In genomic region chr4:183858011-183858615, GRCh38 we compare ENCODE assay signal across 15 cellular contexts. TPM values are rescaled to one million over a fixed set of nuclear protein-coding genes. Genes with fewer than 3 reads are reported as not detected.
DNase-seq lines count a peak whose midpoint lies in the region; ATAC-seq and TF ChIP-seq lines count a peak whose summit lies in the region.
"Had no signal": no experiment of that assay in that cellular context is flagged by ENCODE, and none has a peak within 500 bp of the region (broad histone marks: within the 10 kb centered on the region; RNA-seq: fewer than 3 reads in every experiment).

No MANE protein-coding gene starts in this region.

- H3K36me3 Mint-ChIP-seq in WTC11: no peaks in the 10 kb centered on the region
- H3K36me3 Mint-ChIP-seq in activated naive CD4-positive, alpha-beta T cell treated with anti-CD3 and anti-CD28 coated beads, Interleukin-2, amount 50 U/mL, for 72 hours: no peaks in the 10 kb centered on the region

- no peak overlapping the region for H3K4me3 Mint-ChIP-seq in WTC11

- peaks cover 6% of the 10 kb centered on the region; the same call in 1 of the 2 replicates for H3K27me3 Mint-ChIP-seq in WTC11 (ENCODE audit: low read depth)

- no peaks in the 10 kb centered on the region; the same call in 1 of the 2 replicates for H3K27me3 ChIP-seq in H7 (ENCODE audit: control insufficient read depth, insufficient read depth, low read length)
- H3K27me3 ChIP-seq in neutrophil: no peaks in the 10 kb centered on the region
- H3K27me3 ChIP-seq in tibial nerve: no peaks in the 10 kb centered on the region

- peaks cover 21% of the 10 kb centered on the region for H3K4me1 Mint-ChIP-seq in WTC11

- TF ChIP-seq CTCF in WTC11 (IDR thresholded peaks at IDR 0.05) (no peak), neutrophil (IDR thresholded peaks at IDR 0.05) (no peak), tibial nerve (IDR thresholded peaks at IDR 0.05) (no peak)

- POLR2A ChIA-PET in WTC11 (lab: Charles Lee): interaction anchor here (0.5 kb wide), 1 partner anchor 91 kb away, joined by 3 read pairs; no protein-coding TSS in a partner anchor

- no peak for TF ChIP-seq POLR2A in tibial nerve (IDR thresholded peaks at IDR 0.05)

- H3K4me3 ChIP-seq in H7 (ENCODE audit: insufficient read depth, low read depth, low read length) (no peak overlapping the region), neutrophil (ENCODE audit: low read depth in 1 of 2, low read length in 1 of 2) (no peak overlapping the region), tibial nerve (no peak overlapping the region)
- H3K4me3 ChIP-seq: K562 had no signal

- H3K36me3 ChIP-seq in H7 (replicated peaks; ENCODE audit: control insufficient read depth, insufficient read depth, low read length) (no peaks in the 10 kb centered on the region), neutrophil (no peaks in the 10 kb centered on the region), tibial nerve (no peaks in the 10 kb centered on the region)

- H3K27ac ChIP-seq in neutrophil (peak overlapping the region; percentile 67), tibial nerve (no peak overlapping the region)

- no peaks in the 10 kb centered on the region for H3K9me3 ChIP-seq in neutrophil
- H3K9me3 ChIP-seq in tibial nerve: no peaks in the 10 kb centered on the region

- H3K27ac Mint-ChIP-seq in WTC11: 0 out of 2 replicates have a peak overlapping the region, but pooled peaks have one; percentile 35
- H3K27ac Mint-ChIP-seq in activated naive CD4-positive, alpha-beta T cell treated with anti-CD3 and anti-CD28 coated beads, Interleukin-2, amount 50 U/mL, for 72 hours: peak overlapping the region in 1 of 2 donors; percentile 39

- no peaks in the 10 kb centered on the region for H3K9me3 Mint-ChIP-seq in WTC11
- no peaks in the 10 kb centered on the region for H3K9me3 Mint-ChIP-seq in activated naive CD4-positive, alpha-beta T cell treated with anti-CD3 and anti-CD28 coated beads, Interleukin-2, amount 50 U/mL, for 72 hours

- CTCF ChIA-PET in WTC11 (lab: Charles Lee): interaction anchor here (0.5 to 1.5 kb wide), 6 partner anchors 9 to 791 kb away, joined by 3 to 5 read pairs (median 4); partner anchors contain the start of gene PRIMPOL

- DNase-seq in H7 (peak; percentile 66), WTC11 (ENCODE audit: low spot score) (peak; percentile 26), iPS-NIHi11 (ENCODE audit: low spot score) (peak; percentile 28), tibial nerve (ENCODE audit: low spot score in 2 of 2) (no peak), NK-92 (lab: John Stamatoyannopoulos, UW; ENCODE audit: unreplicated experiment) (no peak)
- DNase-seq in activated naive CD4-positive, alpha-beta T cell treated with anti-CD3 and anti-CD28 coated beads, Interleukin-2, amount 50 U/mL, for 72 hours (ENCODE audit: low spot score in 2 of 2): no peak
- DNase-seq: C1 segment of cervical spinal cord; DMS79 treated with DMSO at 0.1 percent for 48 hours; NCI-H1092 treated with DMSO at 0.1 percent for 48 hours; NCI-H2081; NK-92 treated with Interleukin-12 subunit alpha and Interleukin-12 subunit beta, amount 100 ng/mL, for 24 hours; OCI-M1; Right ventricle myocardium superior had no signal

- WGBS in tibial nerve, 2 donors: 43 to 53% methylated on average over 14 of the region's 14 CpGs

- no peak for TF ChIP-seq EP300 in tibial nerve (IDR thresholded peaks at IDR 0.05)

- peak; percentile 88 for ATAC-seq in WTC11
- ATAC-seq in activated naive CD4-positive, alpha-beta T cell treated with anti-CD3 and anti-CD28 coated beads, Interleukin-2, amount 50 U/mL, for 72 hours: no peak
- ATAC-seq: K562 had no signal

- peaks cover 15 to 28% of the 10 kb centered on the region in 2 experiments for H3K4me1 ChIP-seq in neutrophil (ENCODE audit: control insufficient read depth in 1 of 2, insufficient read depth in 1 of 2, low read depth in 1 of 2, low read length in 1 of 2)
- peaks cover 0 to 9% (median 0%) of the 10 kb centered on the region in 4 donors for H3K4me1 ChIP-seq in tibial nerve

TF ChIP-seq in WTC11, 78 proteins besides CTCF, POLR2A, EP300 and RAD21:
- TF ChIP-seq ZNF423 (CRISPR knock-in tag; IDR thresholded peaks at IDR 0.05): peak; percentile 88
- TF ChIP-seq FOXJ3 (CRISPR knock-in tag; IDR thresholded peaks at IDR 0.05; ENCODE audit: borderline replicate concordance): no peak
- TF ChIP-seq, protein P1, sequence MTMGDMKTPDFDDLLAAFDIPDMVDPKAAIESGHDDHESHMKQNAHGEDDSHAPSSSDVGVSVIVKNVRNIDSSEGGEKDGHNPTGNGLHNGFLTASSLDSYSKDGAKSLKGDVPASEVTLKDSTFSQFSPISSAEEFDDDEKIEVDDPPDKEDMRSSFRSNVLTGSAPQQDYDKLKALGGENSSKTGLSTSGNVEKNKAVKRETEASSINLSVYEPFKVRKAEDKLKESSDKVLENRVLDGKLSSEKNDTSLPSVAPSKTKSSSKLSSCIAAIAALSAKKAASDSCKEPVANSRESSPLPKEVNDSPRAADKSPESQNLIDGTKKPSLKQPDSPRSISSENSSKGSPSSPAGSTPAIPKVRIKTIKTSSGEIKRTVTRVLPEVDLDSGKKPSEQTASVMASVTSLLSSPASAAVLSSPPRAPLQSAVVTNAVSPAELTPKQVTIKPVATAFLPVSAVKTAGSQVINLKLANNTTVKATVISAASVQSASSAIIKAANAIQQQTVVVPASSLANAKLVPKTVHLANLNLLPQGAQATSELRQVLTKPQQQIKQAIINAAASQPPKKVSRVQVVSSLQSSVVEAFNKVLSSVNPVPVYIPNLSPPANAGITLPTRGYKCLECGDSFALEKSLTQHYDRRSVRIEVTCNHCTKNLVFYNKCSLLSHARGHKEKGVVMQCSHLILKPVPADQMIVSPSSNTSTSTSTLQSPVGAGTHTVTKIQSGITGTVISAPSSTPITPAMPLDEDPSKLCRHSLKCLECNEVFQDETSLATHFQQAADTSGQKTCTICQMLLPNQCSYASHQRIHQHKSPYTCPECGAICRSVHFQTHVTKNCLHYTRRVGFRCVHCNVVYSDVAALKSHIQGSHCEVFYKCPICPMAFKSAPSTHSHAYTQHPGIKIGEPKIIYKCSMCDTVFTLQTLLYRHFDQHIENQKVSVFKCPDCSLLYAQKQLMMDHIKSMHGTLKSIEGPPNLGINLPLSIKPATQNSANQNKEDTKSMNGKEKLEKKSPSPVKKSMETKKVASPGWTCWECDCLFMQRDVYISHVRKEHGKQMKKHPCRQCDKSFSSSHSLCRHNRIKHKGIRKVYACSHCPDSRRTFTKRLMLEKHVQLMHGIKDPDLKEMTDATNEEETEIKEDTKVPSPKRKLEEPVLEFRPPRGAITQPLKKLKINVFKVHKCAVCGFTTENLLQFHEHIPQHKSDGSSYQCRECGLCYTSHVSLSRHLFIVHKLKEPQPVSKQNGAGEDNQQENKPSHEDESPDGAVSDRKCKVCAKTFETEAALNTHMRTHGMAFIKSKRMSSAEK (CRISPR knock-in tag; IDR thresholded peaks at IDR 0.05; ENCODE audit: borderline replicate concordance): no peak
- TF ChIP-seq PREB (CRISPR knock-in tag; IDR thresholded peaks at IDR 0.05; ENCODE audit: borderline replicate concordance): no peak
- 0 out of 2 replicates have a peak, but pooled peaks have one; percentile 13 for TF ChIP-seq ZNF121 (CRISPR knock-in tag; IDR thresholded peaks at IDR 0.05)
- no peak for TF ChIP-seq JUN (CRISPR knock-in tag; IDR thresholded peaks at IDR 0.05)
- no peak for TF ChIP-seq GRHL2 (CRISPR knock-in tag; IDR thresholded peaks at IDR 0.05; ENCODE audit: insufficient replicate concordance, severe bottlenecking)
- no peak for TF ChIP-seq ARID4B (CRISPR knock-in tag; IDR thresholded peaks at IDR 0.05; ENCODE audit: borderline replicate concordance)

RNA-seq across cellular contexts. Expression of gene STOX2, which starts 47.0 kb away (rescaled TPM):
- 28.9 and 34.5 TPM in 2 replicates for total RNA-seq in H7 (2014; rRNA removed; shearing (Covaris generic))
- total RNA-seq in WTC11 (2021) (23.1 to 31.6 TPM (median 24.9 TPM) in 3 replicates), tibial nerve (10 to 100 TPM; 11.9 to 28.6 (median 17.9) TPM)
- not detected for total RNA-seq in activated naive CD4-positive, alpha-beta T cell treated with anti-CD3 and anti-CD28 coated beads, Interleukin-2, amount 50 U/mL, for 72 hours
- total RNA-seq: K562 had no signal

Comparison
In these comparisons a context has a peak if more than half of its experiments do, and no peak if none do; other contexts are left out.
1. DNase-seq: peak in H7 (single experiment), WTC11 (single experiment) and iPS-NIHi11 (single experiment); none in tibial nerve (0 of 2), NK-92 (single experiment) and activated naive CD4-positive, alpha-beta T cell treated with anti-CD3 and anti-CD28 coated beads, Interleukin-2, amount 50 U/mL, for 72 hours (0 of 2).
2. RNA of gene STOX2, which starts 47.0 kb away (total RNA-seq): 23.1 to 31.6 TPM in WTC11, 28.9 to 34.5 TPM in H7 and 11.9 to 28.6 TPM in tibial nerve; not detected in activated naive CD4-positive, alpha-beta T cell treated with anti-CD3 and anti-CD28 coated beads, Interleukin-2, amount 50 U/mL, for 72 hours; every median in the first group is over 10 times any median in the second.